ENCODE assay signal across 11 cellular contexts in the genomic region with DNA sequence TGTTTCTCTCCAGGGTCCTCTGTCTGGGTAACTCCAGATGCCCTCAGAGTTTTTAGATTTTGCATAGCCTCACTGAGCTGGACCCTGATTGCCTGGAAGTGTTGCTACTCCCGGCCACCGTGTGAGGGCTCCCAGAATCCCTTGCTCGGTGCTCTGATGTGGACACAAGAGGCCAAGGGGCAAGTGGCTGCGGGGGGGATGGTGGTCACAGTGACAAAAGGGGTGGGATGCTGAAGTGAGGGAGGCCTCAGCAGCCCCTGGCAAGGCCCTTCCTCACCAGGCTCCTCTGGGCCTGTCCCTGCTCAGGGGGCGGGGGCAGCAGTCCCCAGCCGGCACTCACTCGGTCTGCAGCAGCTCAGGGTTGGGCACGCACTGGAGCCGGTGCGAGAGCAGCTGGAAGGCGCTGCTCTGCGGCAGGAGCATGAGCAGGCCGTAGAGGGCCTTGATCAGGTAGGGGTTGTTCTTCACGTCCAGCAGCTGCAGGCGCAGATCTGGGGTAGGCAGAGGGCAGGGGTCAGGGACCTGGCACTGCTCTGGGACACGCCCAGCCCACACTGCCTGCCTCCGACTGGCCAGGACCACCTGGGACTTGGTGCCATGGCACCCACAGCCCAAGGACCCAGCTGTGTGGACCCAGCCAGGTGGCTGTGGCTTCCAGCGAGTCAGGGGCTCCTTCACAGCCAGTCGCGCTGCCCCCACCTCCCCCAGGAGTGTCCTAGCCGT. TPM values are rescaled to one million over a fixed set of nuclear protein-coding genes. Genes with fewer than 3 reads are reported as not detected.
DNase-seq lines count a peak whose midpoint lies in the region; ATAC-seq, FAIRE-seq and TF ChIP-seq lines count a peak whose summit lies in the region.
"Had no signal": no experiment of that assay in that cellular context is flagged by ENCODE, and none has a peak within 500 bp of the region (broad histone marks: within the 10 kb centered on the region; RNA-seq: fewer than 3 reads in every experiment).

No MANE protein-coding gene starts in this region.

- DNase-seq in H54 (ENCODE audit: insufficient read length, low spot score) (no peak), NCI-H82 treated with DMSO at 0.1 percent for 48 hours (lab: John Stamatoyannopoulos, UW; ENCODE audit: unreplicated experiment) (no peak)
- DNase-seq: activated T-cell treated with anti-CD3 and anti-CD28 coated beads, Interleukin-2, amount 50 U/mL, for 72 hours had no signal

- H3K4me1 ChIP-seq in ectodermal cell (ENCODE audit: control insufficient read depth, insufficient read depth, low read length) (peaks cover 69% of the 10 kb centered on the region), muscle layer of duodenum (ENCODE audit: control insufficient read depth in 1 of 2, insufficient read depth in 2 of 2, low read length in 2 of 2) (peaks cover 23 to 96% of the 10 kb centered on the region in 2 donors)

- no peak for FAIRE-seq in H54 (lab: Jason Lieb, UNC)

- no peaks in the 10 kb centered on the region for H3K27me3 ChIP-seq in ectodermal cell (ENCODE audit: control insufficient read depth, insufficient read depth, low read length, poor library complexity, severe bottlenecking)
- H3K27me3 ChIP-seq in muscle layer of duodenum (ENCODE audit: low read depth, low read length), result no peaks in the 10 kb centered on the region
- H3K27me3 ChIP-seq: neutrophil had no signal

- H3K4me3 ChIP-seq in ectodermal cell (ENCODE audit: insufficient read depth, low read depth, low read length) (no peak overlapping the region), muscle layer of duodenum (ENCODE audit: low read depth in 1 of 2, low read length in 2 of 2) (peak overlapping the region in 1 of 2 donors; percentile 27)

- TF ChIP-seq POLR2A in H54 (IDR thresholded peaks at IDR 0.05; ENCODE audit: low read depth, low read length), result no peak

- WGBS in ectodermal cell, 2 experiments, result 90% methylated on average over 21 of the region's 21 CpGs

- H3K9me3 ChIP-seq in ectodermal cell (ENCODE audit: control insufficient read depth, low read length) (no peaks in the 10 kb centered on the region), muscle layer of duodenum (ENCODE audit: control insufficient read depth in 1 of 2, low read length in 2 of 2) (no peaks in the 10 kb centered on the region)
- H3K9me3 ChIP-seq: neutrophil had no signal

- peak overlapping the region; percentile 41 for H3K27ac ChIP-seq in ectodermal cell (ENCODE audit: insufficient read depth, low read depth, low read length, poor library complexity, severe bottlenecking)
- peak overlapping the region; percentile 86 for H3K27ac ChIP-seq in muscle layer of duodenum (ENCODE audit: low read length)
- H3K27ac ChIP-seq in temporal lobe (ENCODE audit: low read depth, low read length), result peak overlapping the region; percentile 94
- H3K27ac ChIP-seq: neutrophil, VCaP had no signal

- no peak for ATAC-seq in HG03175 (IDR thresholded peaks at IDR 0.05; ENCODE audit: unreplicated experiment)
- ATAC-seq in GM19328 (IDR thresholded peaks at IDR 0.05; ENCODE audit: unreplicated experiment), result no peak
- ATAC-seq: activated T-cell treated with anti-CD3 and anti-CD28 coated beads, Interleukin-2, amount 50 U/mL, for 72 hours had no signal

- no peaks in the 10 kb centered on the region for H3K36me3 ChIP-seq in ectodermal cell (ENCODE audit: control insufficient read depth, insufficient read depth, low read length)
- H3K36me3 ChIP-seq in muscle layer of duodenum (ENCODE audit: control insufficient read depth in 1 of 2, insufficient read depth in 2 of 2, low read length in 2 of 2), result no peaks in the 10 kb centered on the region

TF ChIP-seq in PFSK-1, 5 proteins besides CTCF, POLR2A, EP300 and RAD21:
- TF ChIP-seq SIN3A (IDR thresholded peaks at IDR 0.05; ENCODE audit: borderline replicate concordance, insufficient read depth, low read length) (no peak), POLR2AphosphoS5 (IDR thresholded peaks at IDR 0.05; ENCODE audit: low read depth, low read length) (no peak), TAF1 (IDR thresholded peaks at IDR 0.05; ENCODE audit: borderline replicate concordance, insufficient read depth, low read length) (no peak), FOXP2 (optimal IDR thresholded peaks at IDR 0.05; ENCODE audit: borderline replicate concordance, extremely low read depth, extremely low read length, insufficient read depth) (peak; percentile 14)
- TF ChIP-seq, protein P1, sequence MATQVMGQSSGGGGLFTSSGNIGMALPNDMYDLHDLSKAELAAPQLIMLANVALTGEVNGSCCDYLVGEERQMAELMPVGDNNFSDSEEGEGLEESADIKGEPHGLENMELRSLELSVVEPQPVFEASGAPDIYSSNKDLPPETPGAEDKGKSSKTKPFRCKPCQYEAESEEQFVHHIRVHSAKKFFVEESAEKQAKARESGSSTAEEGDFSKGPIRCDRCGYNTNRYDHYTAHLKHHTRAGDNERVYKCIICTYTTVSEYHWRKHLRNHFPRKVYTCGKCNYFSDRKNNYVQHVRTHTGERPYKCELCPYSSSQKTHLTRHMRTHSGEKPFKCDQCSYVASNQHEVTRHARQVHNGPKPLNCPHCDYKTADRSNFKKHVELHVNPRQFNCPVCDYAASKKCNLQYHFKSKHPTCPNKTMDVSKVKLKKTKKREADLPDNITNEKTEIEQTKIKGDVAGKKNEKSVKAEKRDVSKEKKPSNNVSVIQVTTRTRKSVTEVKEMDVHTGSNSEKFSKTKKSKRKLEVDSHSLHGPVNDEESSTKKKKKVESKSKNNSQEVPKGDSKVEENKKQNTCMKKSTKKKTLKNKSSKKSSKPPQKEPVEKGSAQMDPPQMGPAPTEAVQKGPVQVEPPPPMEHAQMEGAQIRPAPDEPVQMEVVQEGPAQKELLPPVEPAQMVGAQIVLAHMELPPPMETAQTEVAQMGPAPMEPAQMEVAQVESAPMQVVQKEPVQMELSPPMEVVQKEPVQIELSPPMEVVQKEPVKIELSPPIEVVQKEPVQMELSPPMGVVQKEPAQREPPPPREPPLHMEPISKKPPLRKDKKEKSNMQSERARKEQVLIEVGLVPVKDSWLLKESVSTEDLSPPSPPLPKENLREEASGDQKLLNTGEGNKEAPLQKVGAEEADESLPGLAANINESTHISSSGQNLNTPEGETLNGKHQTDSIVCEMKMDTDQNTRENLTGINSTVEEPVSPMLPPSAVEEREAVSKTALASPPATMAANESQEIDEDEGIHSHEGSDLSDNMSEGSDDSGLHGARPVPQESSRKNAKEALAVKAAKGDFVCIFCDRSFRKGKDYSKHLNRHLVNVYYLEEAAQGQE (IDR thresholded peaks at IDR 0.05; ENCODE audit: insufficient read depth in 1 of 2, low read depth in 2 of 2, low read length in 2 of 2), result no peak
TF ChIP-seq in PFSK-1: peak in this region for 1.

RNA-seq across cellular contexts. Expression of gene MTSS2, which starts 6.8 kb away (rescaled TPM):
- 124 TPM for polyA plus RNA-seq in PFSK-1 (2012; ENCODE audit: insufficient read length, low read depth)
- 83.6 TPM for polyA plus RNA-seq in ectodermal cell (2013, experiment 1 of 4)
- polyA plus RNA-seq in ectodermal cell (2013, experiment 2 of 4), result 65.7 TPM
- polyA plus RNA-seq in ectodermal cell (2013, experiment 3 of 4), result 67.5 TPM
- polyA plus RNA-seq in ectodermal cell (2013, experiment 4 of 4), result 64.8 TPM
- 45.5 TPM for total RNA-seq in temporal lobe

RNA-seq across cellular contexts. Expression of gene IL34, which starts 46.3 kb away (rescaled TPM):
- 0.58 TPM for polyA plus RNA-seq in PFSK-1 (2012; ENCODE audit: insufficient read length, low read depth)
- polyA plus RNA-seq in ectodermal cell (2013, experiment 1 of 4), result not detected
- polyA plus RNA-seq in ectodermal cell (2013, experiment 2 of 4), result 0.12 TPM
- polyA plus RNA-seq in ectodermal cell (2013, experiment 3 of 4), result not detected
- polyA plus RNA-seq in ectodermal cell (2013, experiment 4 of 4), result not detected
- total RNA-seq in temporal lobe, result 1.5 TPM

Comparison
In these comparisons a context has a peak if more than half of its experiments do, and no peak if none do; other contexts are left out.
1. H3K27ac ChIP-seq: peak in every context shown above with its lines; median percentile 94 in temporal lobe; 86 in muscle layer of duodenum; 41 in ectodermal cell.